Comparison of ENCODE assay signal across 9 cellular contexts in genomic region chr12:27822076-27822712, GRCh38.
DNase-seq lines count a peak whose midpoint lies in the region; TF ChIP-seq lines count a peak whose summit lies in the region.
"Had no signal": no experiment of that assay in that cellular context is flagged by ENCODE, and none has a peak within 500 bp of the region (broad histone marks: within the 10 kb centered on the region; RNA-seq: fewer than 3 reads in every experiment).

No MANE protein-coding gene starts in this region.

- H3K4me3 ChIP-seq in NB4 (ENCODE audit: low read depth, low read length): peak overlapping the region; percentile 19

- no peak for TF ChIP-seq POLR2A in NB4 (IDR thresholded peaks at IDR 0.05; ENCODE audit: extremely low read depth, insufficient read length)

- no peak for TF ChIP-seq CTCF in GM10266 (IDR thresholded peaks at IDR 0.05; ENCODE audit: control insufficient read depth, insufficient read depth, low read depth, missing control alignments)
- no peak for TF ChIP-seq CTCF in NB4 (IDR thresholded peaks at IDR 0.05; ENCODE audit: low read depth, low read length)
- TF ChIP-seq CTCF in nephron progenitor cell (IDR thresholded peaks at IDR 0.05): no peak

- no peaks in the 10 kb centered on the region for H3K9me3 Mint-ChIP-seq in nephron progenitor cell

- POLR2A ChIA-PET in HEK293T (lab: Yijun Ruan, JAX): no interaction called here

- peak; percentile 47 for DNase-seq in GM10266 (ENCODE audit: extremely low spot score)
- no peak for DNase-seq in HEK293T (ENCODE audit: extremely low spot score)
- DNase-seq in NB4 (ENCODE audit: low read depth): peak; percentile 92
- peak; percentile 58 for DNase-seq in activated T-cell treated with anti-CD3 and anti-CD28 coated beads for 48 hours (ENCODE audit: low read depth)
- peak; percentile 91 for DNase-seq in kidney tubule cell (ENCODE audit: low spot score)
- no peak for DNase-seq in nephron progenitor cell
- no peak for DNase-seq in AML-193 (lab: John Stamatoyannopoulos, UW)
- DNase-seq in NCI-H526 (lab: John Stamatoyannopoulos, UW): no peak
- DNase-seq: right cardiac atrium had no signal

- H3K36me3 Mint-ChIP-seq in nephron progenitor cell (ENCODE audit: low read depth): no peaks in the 10 kb centered on the region

- CTCF ChIA-PET in HEK293T (lab: Yijun Ruan, JAX): interaction anchor here (0.6 to 1.7 kb wide), 4 partner anchors 8 to 116 kb away, joined by 4 to 12 read pairs (median 4); no protein-coding TSS in a partner anchor

- no peak overlapping the region for H3K4me3 Mint-ChIP-seq in nephron progenitor cell

- no peak overlapping the region for H3K27ac Mint-ChIP-seq in nephron progenitor cell

- H3K27me3 Mint-ChIP-seq in nephron progenitor cell (ENCODE audit: low read depth, poor library complexity): peaks cover 7% of the 10 kb centered on the region

- H3K4me1 Mint-ChIP-seq in nephron progenitor cell: peaks cover 10% of the 10 kb centered on the region

TF ChIP-seq in HEK293T, 16 proteins besides CTCF, POLR2A, EP300 and RAD21:
- TF ChIP-seq, protein P1, sequence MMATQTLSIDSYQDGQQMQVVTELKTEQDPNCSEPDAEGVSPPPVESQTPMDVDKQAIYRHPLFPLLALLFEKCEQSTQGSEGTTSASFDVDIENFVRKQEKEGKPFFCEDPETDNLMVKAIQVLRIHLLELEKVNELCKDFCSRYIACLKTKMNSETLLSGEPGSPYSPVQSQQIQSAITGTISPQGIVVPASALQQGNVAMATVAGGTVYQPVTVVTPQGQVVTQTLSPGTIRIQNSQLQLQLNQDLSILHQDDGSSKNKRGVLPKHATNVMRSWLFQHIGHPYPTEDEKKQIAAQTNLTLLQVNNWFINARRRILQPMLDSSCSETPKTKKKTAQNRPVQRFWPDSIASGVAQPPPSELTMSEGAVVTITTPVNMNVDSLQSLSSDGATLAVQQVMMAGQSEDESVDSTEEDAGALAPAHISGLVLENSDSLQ (IDR thresholded peaks at IDR 0.05): peak; percentile 48; the same call in 1 of the 2 replicates
- TF ChIP-seq FOXK2 (IDR thresholded peaks at IDR 0.05): no peak

Comparison
In these comparisons a context has a peak if more than half of its experiments do, and no peak if none do; other contexts are left out.
1. DNase-seq: peak in GM10266 (single experiment), NB4 (single experiment), activated T-cell treated with anti-CD3 and anti-CD28 coated beads for 48 hours (single experiment) and kidney tubule cell (single experiment); none in HEK293T (single experiment), nephron progenitor cell (single experiment), AML-193 (0 of 2) and NCI-H526 (0 of 2).